8 cellular contexts compared by ENCODE assay signal in genomic region chr10:97632949-97633884, GRCh38. TPM values are rescaled to one million over a fixed set of nuclear protein-coding genes. Genes with fewer than 3 reads are reported as not detected.
DNase-seq lines count a peak whose midpoint lies in the region; ATAC-seq, FAIRE-seq and TF ChIP-seq lines count a peak whose summit lies in the region.

Gene MORN4 (minus strand): TSS chr10:97633500. CDS start chr10:97619653, 13,847 bp downstream.

- no peak within 1 kb of the TSS for H3K27ac ChIP-seq in liver (ENCODE audit: low read depth in 1 of 2, low read length in 2 of 2)

- H3K36me3 ChIP-seq in liver (ENCODE audit: control insufficient read depth in 4 of 4, insufficient read depth in 3 of 4, low read depth in 1 of 4, low read length in 3 of 4): no peaks in the 10 kb centered on the region

- no peak for TF ChIP-seq RAD21 in liver (IDR thresholded peaks at IDR 0.05)

- no peak for TF ChIP-seq CTCF in liver (IDR thresholded peaks at IDR 0.05; ENCODE audit: low read depth, low read length, missing input control)

- WGBS in liver: 4% methylated on average over 62 of the region's 62 CpGs

- H3K27me3 Mint-ChIP-seq in activated CD4-positive, alpha-beta memory T cell treated with anti-CD3 and anti-CD28 coated beads for 36 hours: no peaks in the 10 kb centered on the region

- DNase-seq in Ammon's horn (ENCODE audit: low spot score): peak; percentile 96
- peak; percentile 80 for DNase-seq in GM19239 (ENCODE audit: insufficient read length, low spot score)
- DNase-seq in NCI-H526 treated with DMSO at 0.1 percent for 48 hours (lab: John Stamatoyannopoulos, UW): peak; percentile 70
- DNase-seq in activated CD4-positive, alpha-beta memory T cell treated with anti-CD3 and anti-CD28 coated beads for 36 hours: peak; percentile 95
- DNase-seq in dermis microvascular lymphatic vessel endothelial cell (ENCODE audit: low read depth in 2 of 2): peak; percentile 79 to 89
- peak; percentile 86 to 87 for DNase-seq in stimulated activated CD4-positive, alpha-beta T cell treated with anti-CD3 and anti-CD28 coated beads, Interleukin-2, amount 100 ng/mL, for 48 hours

- CTCF ChIA-PET in activated CD4-positive, alpha-beta memory T cell treated with anti-CD3 and anti-CD28 coated beads for 36 hours (lab: Charles Lee): interaction anchor here (0.9 to 1.3 kb wide), 2 partner anchors 62 to 99 kb away, joined by 3 read pairs; no protein-coding TSS in a partner anchor

- H3K4me1 Mint-ChIP-seq in activated CD4-positive, alpha-beta memory T cell treated with anti-CD3 and anti-CD28 coated beads for 36 hours (ENCODE audit: low read depth): peaks cover 10% of the 10 kb centered on the region

- H3K9me3 Mint-ChIP-seq in activated CD4-positive, alpha-beta memory T cell treated with anti-CD3 and anti-CD28 coated beads for 36 hours: no peaks in the 10 kb centered on the region

- peak within 1 kb of the TSS; percentile 90 for H3K4me3 Mint-ChIP-seq in activated CD4-positive, alpha-beta memory T cell treated with anti-CD3 and anti-CD28 coated beads for 36 hours

- no peaks in the 10 kb centered on the region for H3K9me3 ChIP-seq in liver (ENCODE audit: control insufficient read depth in 4 of 4, low read length in 3 of 4)

- POLR2A ChIA-PET in activated CD4-positive, alpha-beta memory T cell treated with anti-CD3 and anti-CD28 coated beads for 36 hours (lab: Charles Lee): no interaction called here

- peaks cover 3% of the 10 kb centered on the region for H3K36me3 Mint-ChIP-seq in activated CD4-positive, alpha-beta memory T cell treated with anti-CD3 and anti-CD28 coated beads for 36 hours

- peak within 1 kb of the TSS; percentile 52 for H3K27ac Mint-ChIP-seq in activated CD4-positive, alpha-beta memory T cell treated with anti-CD3 and anti-CD28 coated beads for 36 hours

- intact Hi-C loops in activated CD4-positive, alpha-beta memory T cell treated with anti-CD3 and anti-CD28 coated beads for 36 hours (cut with micrococcal nuclease): loop anchor here (10.0 kb wide), 1 partner anchor 338 kb away; the partner anchor contains the start of gene ARHGAP19

- no peaks in the 10 kb centered on the region for H3K27me3 ChIP-seq in liver (ENCODE audit: control insufficient read depth in 4 of 4, insufficient read depth in 4 of 4, low read length in 3 of 4)

- peaks cover 1 to 8% (median 6%) of the 10 kb centered on the region in 4 donors for H3K4me1 ChIP-seq in liver (ENCODE audit: control insufficient read depth in 4 of 4, insufficient read depth in 4 of 4, low read length in 3 of 4)

- peak within 1 kb of the TSS; percentile 44 to 90 (median 76) for H3K4me3 ChIP-seq in liver (ENCODE audit: low read depth in 1 of 3, low read length in 3 of 3)

- ATAC-seq in HG03439 (IDR thresholded peaks at IDR 0.05; ENCODE audit: unreplicated experiment): peak; percentile 99

- H3K9ac ChIP-seq in liver (ENCODE audit: low read depth in 1 of 2, low read length in 2 of 2): no peak within 1 kb of the TSS

- peak; percentile 64 for FAIRE-seq in GM19239 (lab: Jason Lieb, UNC)

TF ChIP-seq in liver, 16 proteins besides CTCF, POLR2A, EP300 and RAD21:
- TF ChIP-seq, protein P1, sequence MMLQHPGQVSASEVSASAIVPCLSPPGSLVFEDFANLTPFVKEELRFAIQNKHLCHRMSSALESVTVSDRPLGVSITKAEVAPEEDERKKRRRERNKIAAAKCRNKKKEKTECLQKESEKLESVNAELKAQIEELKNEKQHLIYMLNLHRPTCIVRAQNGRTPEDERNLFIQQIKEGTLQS (IDR thresholded peaks at IDR 0.05): no peak
- TF ChIP-seq YY1 (IDR thresholded peaks at IDR 0.05) (peak; percentile 99), SP1 (IDR thresholded peaks at IDR 0.05) (peak; percentile 89), RXRA (IDR thresholded peaks at IDR 0.05) (peak in 1 of 2 donors; percentile 18)

RNA-seq across cellular contexts. Expression of gene MORN4, which starts in this region (rescaled TPM):
- 1 to 10 TPM; 5.3 to 6.5 TPM for total RNA-seq in activated CD4-positive, alpha-beta memory T cell treated with anti-CD3 and anti-CD28 coated beads for 36 hours
- total RNA-seq in dermis microvascular lymphatic vessel endothelial cell (1.8 and 3.0 TPM in 2 replicates), liver (1 to 10 TPM in 1 of 2 donors, under 1 TPM in 1; 0.42 to 2.5 TPM)
- polyA plus RNA-seq in liver: 1 to 10 TPM; 1.7 to 3.1 TPM
